Comparison of ENCODE assay signal across 17 cellular contexts in the genomic region with DNA sequence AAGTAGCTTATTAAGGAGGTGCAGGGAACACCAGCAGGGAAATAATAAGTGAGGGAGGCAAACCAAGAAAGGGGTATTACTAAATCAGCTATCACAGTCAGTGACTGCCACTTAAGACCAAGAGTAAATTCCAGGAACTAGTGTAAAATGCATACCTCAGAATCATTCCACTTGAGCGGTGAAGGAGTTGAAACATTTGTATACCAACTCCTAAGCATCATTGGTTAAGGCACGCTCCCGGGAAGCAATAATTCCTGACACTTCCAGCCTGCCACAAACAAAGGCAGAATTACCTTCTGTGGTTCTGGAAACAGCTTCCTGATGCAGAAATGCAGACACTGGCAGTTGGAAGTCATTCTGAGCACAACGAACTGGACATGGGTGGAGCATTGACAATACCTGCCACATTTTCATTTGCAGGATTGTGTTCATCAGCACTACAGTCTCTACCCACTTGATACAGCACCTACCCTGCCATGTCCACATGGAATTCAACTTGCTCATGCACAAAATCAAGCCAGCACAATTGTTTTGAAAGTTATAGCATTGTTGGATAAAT.
"Had no signal": no experiment of that assay in that cellular context is flagged by ENCODE, and none has a peak within 500 bp of the region (broad histone marks: within the 10 kb centered on the region; RNA-seq: fewer than 3 reads in every experiment).

No MANE protein-coding gene starts in this region.

- H3K9me3 Mint-ChIP-seq: stimulated activated effector memory CD8-positive, alpha-beta T cell treated with anti-CD3 and anti-CD28 coated beads, Interleukin-12 subunit alpha, Interleukin-12 subunit beta, amount 100 ng/mL, for 72 hours had no signal

- DNase-seq: activated CD4-positive, alpha-beta T cell treated with anti-CD3 and anti-CD28 coated beads for 1 hour; activated CD4-positive, alpha-beta T cell treated with anti-CD3 and anti-CD28 coated beads, Interleukin-2, amount 50 U/mL, for 4 hours; activated naive CD4-positive, alpha-beta T cell treated with anti-CD3 and anti-CD28 coated beads, Interleukin-2, amount 50 U/mL, for 16 hours; activated T-cell treated with anti-CD3 and anti-CD28 coated beads, Interleukin-2, amount 50 U/mL, for 1 hour; adrenal gland; kidney; midbrain; naive B cell; pancreas; retina; stimulated activated CD4-positive, alpha-beta T cell treated with anti-CD3 and anti-CD28 coated beads, Interleukin-12 subunit alpha, Interleukin-12 subunit beta, amount 100 ng/mL, for 4 hours; stimulated activated CD4-positive, alpha-beta T cell treated with anti-CD3 and anti-CD28 coated beads, Interleukin-2, amount 100 ng/mL, for 24 hours; T-cell; T-helper 9 cell; uterus had no signal

- H3K36me3 ChIP-seq: adrenal gland, gastroesophageal sphincter, pancreas, uterus had no signal

- H3K4me1 Mint-ChIP-seq: stimulated activated effector memory CD8-positive, alpha-beta T cell treated with anti-CD3 and anti-CD28 coated beads, Interleukin-12 subunit alpha, Interleukin-12 subunit beta, amount 100 ng/mL, for 72 hours had no signal

- H3K27ac Mint-ChIP-seq: naive B cell; stimulated activated effector memory CD8-positive, alpha-beta T cell treated with anti-CD3 and anti-CD28 coated beads, Interleukin-12 subunit alpha, Interleukin-12 subunit beta, amount 100 ng/mL, for 72 hours; T-cell had no signal

- H3K4me3 ChIP-seq: adrenal gland, gastroesophageal sphincter, pancreas, uterus had no signal

- H3K4me3 Mint-ChIP-seq: naive B cell; stimulated activated effector memory CD8-positive, alpha-beta T cell treated with anti-CD3 and anti-CD28 coated beads, Interleukin-12 subunit alpha, Interleukin-12 subunit beta, amount 100 ng/mL, for 72 hours; T-cell had no signal

- H3K4me1 ChIP-seq: adrenal gland, gastroesophageal sphincter, uterus had no signal

- FAIRE-seq: kidney, pancreas had no signal

- H3K27me3 ChIP-seq: gastroesophageal sphincter, uterus had no signal

- H3K9me3 ChIP-seq: adrenal gland, gastroesophageal sphincter, pancreas, uterus had no signal

- H3K27ac ChIP-seq: adrenal gland, gastroesophageal sphincter, pancreas, uterus had no signal

- H3K36me3 Mint-ChIP-seq: naive B cell; stimulated activated effector memory CD8-positive, alpha-beta T cell treated with anti-CD3 and anti-CD28 coated beads, Interleukin-12 subunit alpha, Interleukin-12 subunit beta, amount 100 ng/mL, for 72 hours; T-cell had no signal

- ATAC-seq: gastroesophageal sphincter; pancreas; stimulated activated effector memory CD8-positive, alpha-beta T cell treated with anti-CD3 and anti-CD28 coated beads, Interleukin-12 subunit alpha, Interleukin-12 subunit beta, amount 100 ng/mL, for 72 hours; T-cell had no signal
